Comparison of ENCODE assay signal across 8 cellular contexts in the genomic region with DNA sequence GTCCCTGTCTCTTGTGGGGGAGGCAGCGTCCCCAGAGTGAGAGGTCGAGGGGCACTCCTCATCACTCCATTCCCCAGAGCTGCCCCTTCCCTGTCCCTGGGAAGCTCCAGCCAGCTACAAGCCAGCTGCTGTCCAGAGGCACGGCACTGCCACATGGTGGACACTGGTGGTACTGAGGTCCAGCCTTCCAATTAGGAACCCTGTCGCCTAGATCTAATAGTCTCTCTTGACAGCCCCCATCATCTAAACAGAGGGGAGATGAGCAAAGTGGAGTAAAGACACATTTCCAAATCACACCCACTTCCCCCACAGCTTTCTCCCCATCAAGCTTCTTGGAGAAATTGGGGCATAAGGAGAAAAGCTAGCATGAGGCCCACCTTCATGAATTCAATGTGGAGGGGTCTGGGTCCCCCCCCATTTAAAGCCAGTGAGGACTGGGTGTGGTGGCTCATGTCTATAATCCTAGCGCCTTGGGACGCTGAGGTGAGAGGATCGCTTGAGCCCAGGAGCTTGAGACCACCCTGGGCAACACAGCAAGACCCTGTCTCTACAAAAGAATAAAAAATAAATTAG. TPM values are rescaled to one million over a fixed set of nuclear protein-coding genes. Genes with fewer than 3 reads are reported as not detected.
DNase-seq lines count a peak whose midpoint lies in the region; ATAC-seq and TF ChIP-seq lines count a peak whose summit lies in the region.

No MANE protein-coding gene starts in this region.

- peak; percentile 96 for TF ChIP-seq CTCF in Panc1 (IDR thresholded peaks at IDR 0.05)

- no peaks in the 10 kb centered on the region for H3K36me3 ChIP-seq in Panc1 (ENCODE audit: control insufficient read depth, insufficient read depth, low read length)

- DNase-seq in activated gamma-delta T cell treated with Interleukin-2 at 50 U/mL for 16 hours, result peak; percentile 19
- DNase-seq in activated gamma-delta T cell (lab: John Stamatoyannopoulos, UW), result no peak
- DNase-seq in KBM-7, result peak; percentile 72
- DNase-seq in Panc1 (ENCODE audit: low read depth, low spot score), result no peak
- DNase-seq in hepatic stellate cell (ENCODE audit: low spot score), result peak; percentile 74
- peak; percentile 56 for DNase-seq in renal cortical epithelial cell (ENCODE audit: low read depth)

- no TSS peak for BruUV-seq in Panc1 (replicated peaks; lab: Mats Ljungman, UMichigan)

- no peak overlapping the region for H3K27ac ChIP-seq in Panc1 (ENCODE audit: low read length)
- H3K27ac ChIP-seq in angular gyrus (ENCODE audit: low read depth, low read length), result peak overlapping the region; percentile 87

- peak; percentile 86 for ATAC-seq in Panc1
- ATAC-seq in HG03095 (IDR thresholded peaks at IDR 0.05; ENCODE audit: unreplicated experiment), result no peak

- in situ Hi-C loops in KBM-7 (cut with MboI; ENCODE audit: low pct_unique_long_range_greater_than_20kb, low sequenced_read_pairs) (no loop called here), Panc1 (cut with HindIII; ENCODE audit: low pct_unique_long_range_greater_than_20kb, low sequenced_read_pairs) (no loop called here)

- H3K9me3 ChIP-seq in Panc1 (ENCODE audit: control insufficient read depth, insufficient read depth, low read depth, low read length), result no peaks in the 10 kb centered on the region

- CTCF ChIA-PET in Panc1 (lab: Charles Lee), result interaction anchor here (0.6 to 3.2 kb wide), 14 partner anchors 9 to 240 kb away, joined by 3 to 54 read pairs (median 3); partner anchors contain the start of gene STAC3

- POLR2A ChIA-PET in Panc1 (lab: Charles Lee), result interaction anchor here (0.6 kb wide), 1 partner anchor 193 kb away, joined by 3 read pairs; no protein-coding TSS in a partner anchor

- no peaks in the 10 kb centered on the region for H3K4me1 ChIP-seq in Panc1 (ENCODE audit: control insufficient read depth, insufficient read depth, low read length)

- intact Hi-C loops in Panc1 (cut with micrococcal nuclease; ENCODE audit: unreplicated experiment), result loop anchor here (2.0 to 5.0 kb wide), 2 partner anchors 146 to 191 kb away; no protein-coding TSS in a partner anchor

- H3K27me3 ChIP-seq in Panc1 (ENCODE audit: control insufficient read depth, insufficient read depth, low read length), result no peaks in the 10 kb centered on the region

- no peak overlapping the region for H3K4me3 ChIP-seq in Panc1 (ENCODE audit: low read depth in 2 of 2, low read length in 2 of 2)

RNA-seq across cellular contexts. Expression of gene INHBE, which starts 2.1 kb away (rescaled TPM):
- 0.59 TPM for total RNA-seq in Panc1 (2021; ENCODE audit: unreplicated experiment)
- polyA plus RNA-seq in Panc1 (2012; ENCODE audit: insufficient read length), result 0.35 TPM
- 1.0 and 3.1 TPM in 2 replicates for total RNA-seq in renal cortical epithelial cell

RNA-seq across cellular contexts. Expression of gene GLI1, which starts 6.6 kb away (rescaled TPM):
- total RNA-seq in Panc1 (2021; ENCODE audit: unreplicated experiment), result 6.5 TPM
- polyA plus RNA-seq in Panc1 (2012; ENCODE audit: insufficient read length), result 7.7 TPM
- 0.50 TPM in 1 of 2 replicates, not detected in the other for total RNA-seq in renal cortical epithelial cell

RNA-seq across cellular contexts. Expression of gene INHBC, which starts 18.4 kb away (rescaled TPM):
- total RNA-seq in Panc1 (2021; ENCODE audit: unreplicated experiment), result not detected
- not detected for polyA plus RNA-seq in Panc1 (2012; ENCODE audit: insufficient read length)
- total RNA-seq in renal cortical epithelial cell, result not detected in 2 replicates

RNA-seq across cellular contexts. Expression of gene R3HDM2, which starts 22.2 kb away (rescaled TPM):
- total RNA-seq in Panc1 (2021; ENCODE audit: unreplicated experiment) (56.5 TPM), renal cortical epithelial cell (2.6 and 32.1 TPM in 2 replicates)
- polyA plus RNA-seq in Panc1 (2012; ENCODE audit: insufficient read length), result 54.2 TPM

RNA-seq across cellular contexts. Expression of gene ARHGAP9, which starts 26.6 kb away (rescaled TPM):
- total RNA-seq in Panc1 (2021; ENCODE audit: unreplicated experiment) (0.92 TPM), renal cortical epithelial cell (not detected in 2 replicates)
- 0.22 TPM for polyA plus RNA-seq in Panc1 (2012; ENCODE audit: insufficient read length)

Comparison
In these comparisons a context has a peak if more than half of its experiments do, and no peak if none do; other contexts are left out.
1. DNase-seq: peak in activated gamma-delta T cell treated with Interleukin-2 at 50 U/mL for 16 hours (single experiment), KBM-7 (single experiment), hepatic stellate cell (single experiment) and renal cortical epithelial cell (single experiment); none in activated gamma-delta T cell (single experiment) and Panc1 (single experiment).